Comparison of ENCODE assay signal across 16 cellular contexts in the genomic region with DNA sequence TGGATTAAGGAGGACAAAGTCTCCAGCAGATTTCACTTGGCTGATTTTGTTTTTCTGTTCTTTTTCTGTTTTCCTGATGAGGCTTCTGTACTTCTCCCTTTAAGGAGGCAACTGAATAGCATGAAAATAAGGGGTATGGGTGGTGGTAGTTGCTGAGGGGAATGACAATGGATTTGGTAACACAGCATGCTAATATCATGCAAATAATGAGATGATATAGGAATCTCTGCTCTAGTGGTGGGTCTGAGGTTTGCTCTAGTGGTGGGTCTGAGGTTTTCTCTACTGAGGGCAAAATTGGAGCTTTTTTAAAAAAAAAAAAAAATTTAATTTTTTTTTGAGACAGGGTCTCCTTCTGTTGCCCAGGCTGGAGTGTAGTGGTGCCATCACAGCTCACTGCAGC.
DNase-seq lines count a peak whose midpoint lies in the region; ATAC-seq and TF ChIP-seq lines count a peak whose summit lies in the region.
"Had no signal": no experiment of that assay in that cellular context is flagged by ENCODE, and none has a peak within 500 bp of the region (broad histone marks: within the 10 kb centered on the region; RNA-seq: fewer than 3 reads in every experiment).

No MANE protein-coding gene starts in this region.

- H3K4me1 ChIP-seq in GM23248 (ENCODE audit: insufficient read depth) (peaks cover 76% of the 10 kb centered on the region), IMR-90 (ENCODE audit: control insufficient read depth, insufficient read depth, low read length) (peaks cover 35% of the 10 kb centered on the region), transverse colon (peaks cover 0 to 25% (median 4%) of the 10 kb centered on the region in 4 donors)
- H3K4me1 ChIP-seq: BLaER1 had no signal

- H2AK5ac ChIP-seq in IMR-90 (ENCODE audit: low read depth, low read length): no peak overlapping the region

- H2AFZ ChIP-seq in GM23248 (no peak overlapping the region), IMR-90 (replicated peaks; ENCODE audit: low read length, poor library complexity) (no peak overlapping the region)

- no peaks in the 10 kb centered on the region for H3K27me3 Mint-ChIP-seq in stimulated activated naive B cell treated with anti-CD40 and anti-IgM and Interleukin-4, amounts not matched to agents 10 μg/mL and 1 μg/mL and 100 μg/mL, for 72 hours

- no peak overlapping the region for H3K14ac ChIP-seq in IMR-90 (replicated peaks; ENCODE audit: low read depth, low read length)

- POLR2A ChIA-PET in IMR-90 (lab: Charles Lee; ENCODE audit: unreplicated experiment): no interaction called here

- H3K4me1 Mint-ChIP-seq in stimulated activated naive B cell treated with anti-CD40 and anti-IgM and Interleukin-4, amounts not matched to agents 10 μg/mL and 1 μg/mL and 100 μg/mL, for 72 hours: peaks cover 48 to 85% of the 10 kb centered on the region in 2 donors

- H3K79me1 ChIP-seq in IMR-90 (ENCODE audit: low read depth in 1 of 2, low read length in 2 of 2): peaks cover 12 to 81% of the 10 kb centered on the region in 2 experiments

- no peak for TF ChIP-seq EP300 in transverse colon (IDR thresholded peaks at IDR 0.05; ENCODE audit: low read depth)

- no peak overlapping the region for H2BK120ac ChIP-seq in IMR-90 (ENCODE audit: low read depth, low read length)

- no peak overlapping the region for H4K91ac ChIP-seq in IMR-90 (ENCODE audit: insufficient read depth, low read depth, low read length)

- H3K27me3 ChIP-seq in GM23248 (replicated peaks; ENCODE audit: insufficient read depth): no peaks in the 10 kb centered on the region
- H3K27me3 ChIP-seq in IMR-90 (ENCODE audit: control insufficient read depth, insufficient read depth, low read length): no peaks in the 10 kb centered on the region
- H3K27me3 ChIP-seq in transverse colon: no peaks in the 10 kb centered on the region
- H3K27me3 ChIP-seq: BLaER1 had no signal

- no peak overlapping the region for H2BK15ac ChIP-seq in IMR-90 (ENCODE audit: low read depth, low read length)

- H3K79me2 ChIP-seq in GM23248 (ENCODE audit: insufficient read depth): peaks cover 99% of the 10 kb centered on the region

- no peak overlapping the region for H4K8ac ChIP-seq in IMR-90 (ENCODE audit: low read depth in 2 of 2, low read length in 2 of 2)

- H3K36me3 ChIP-seq in GM23248 (ENCODE audit: low read depth) (peaks cover under 1% of the 10 kb centered on the region; the same call in 1 of the 2 replicates), IMR-90 (ENCODE audit: control insufficient read depth, insufficient read depth, low read length) (peaks cover 18% of the 10 kb centered on the region), transverse colon (no peaks in the 10 kb centered on the region)
- H3K36me3 ChIP-seq: BLaER1 had no signal

- no peak overlapping the region for H2AK9ac ChIP-seq in IMR-90 (replicated peaks; ENCODE audit: low read depth, low read length, poor library complexity)

- peaks cover 12% of the 10 kb centered on the region for H4K20me1 ChIP-seq in GM23248 (ENCODE audit: insufficient read depth)
- H4K20me1 ChIP-seq in IMR-90 (ENCODE audit: insufficient read depth, low read length): peaks cover 94% of the 10 kb centered on the region
- H4K20me1 ChIP-seq: BLaER1 had no signal

- intact Hi-C loops in IMR-90 (cut with micrococcal nuclease): no loop called here
- intact Hi-C loops in transverse colon (cut with DNase I; ENCODE audit: low total_unique reads): no loop called here

- peaks cover 56 to 76% of the 10 kb centered on the region in 2 donors for H3K36me3 Mint-ChIP-seq in stimulated activated naive B cell treated with anti-CD40 and anti-IgM and Interleukin-4, amounts not matched to agents 10 μg/mL and 1 μg/mL and 100 μg/mL, for 72 hours

- no peak for TF ChIP-seq CTCF in IMR-90 (conservative IDR thresholded peaks at IDR 0.05; ENCODE audit: low read depth, low read length)
- TF ChIP-seq CTCF in fibroblast of pulmonary artery (IDR thresholded peaks at IDR 0.05; ENCODE audit: low read length, missing control alignments): peak; percentile 23
- TF ChIP-seq CTCF in transverse colon (IDR thresholded peaks at IDR 0.05): no peak

- in situ Hi-C loops in GM23248 (cut with MboI) (no loop called here), IMR-90 (cut with MboI; ENCODE audit: low sequenced_read_pairs) (no loop called here), transverse colon (cut with MboI; ENCODE audit: low pct_ligation_motif_present in 1 of 4, low pct_unique_long_range_greater_than_20kb in 1 of 4, low sequenced_read_pairs in 3 of 4) (loop anchor here in 1 of 4 donors (25.0 kb wide), 1 partner anchor 94 kb away; no protein-coding TSS in a partner anchor)

- H3K9me3 Mint-ChIP-seq in stimulated activated naive B cell treated with anti-CD40 and anti-IgM and Interleukin-4, amounts not matched to agents 10 μg/mL and 1 μg/mL and 100 μg/mL, for 72 hours: peaks cover 0 to 2% of the 10 kb centered on the region in 2 donors

- H3K4ac ChIP-seq in IMR-90 (ENCODE audit: low read depth, low read length): no peak overlapping the region

- peak overlapping the region; percentile 16 for H3K9ac ChIP-seq in GM23248
- H3K9ac ChIP-seq in IMR-90 (ENCODE audit: low read depth, low read length): no peak overlapping the region
- H3K9ac ChIP-seq: BLaER1 had no signal

- ATAC-seq in IMR-90 (ENCODE audit: low read depth): no peak
- no peak for ATAC-seq in stimulated activated naive B cell treated with anti-CD40 and anti-IgM and Interleukin-4, amounts not matched to agents 10 μg/mL and 1 μg/mL and 100 μg/mL, for 72 hours (replicated peaks)
- no peak for ATAC-seq in HG03045 (IDR thresholded peaks at IDR 0.05; ENCODE audit: unreplicated experiment)
- ATAC-seq: Panc1 had no signal

- TF ChIP-seq POLR2A in IMR-90 (IDR thresholded peaks at IDR 0.05; ENCODE audit: low read depth, low read length) (no peak), transverse colon (IDR thresholded peaks at IDR 0.05) (no peak)

- no peak overlapping the region for H3K18ac ChIP-seq in IMR-90 (ENCODE audit: low read depth, low read length)

- DNase-seq in GM23248 (no peak), IMR-90 (no peak), fibroblast of pulmonary artery (ENCODE audit: low read depth) (no peak), caudate nucleus (lab: John Stamatoyannopoulos, UW) (no peak), transverse colon (no peak)
- no peak for DNase-seq in stimulated activated naive B cell treated with anti-CD40 and anti-IgM and Interleukin-4, amounts not matched to agents 10 μg/mL and 1 μg/mL and 100 μg/mL, for 72 hours
- DNase-seq: DMS 273 treated with DMSO at 0.1 percent for 48 hours, Karpas-422, NCI-H1105 treated with DMSO at 0.1 percent for 48 hours, NCI-H187, NCI-H446 treated with DMSO at 0.1 percent for 48 hours, NCI-H748 treated with DMSO at 0.1 percent for 48 hours, SHP77 had no signal

- no peak overlapping the region for H3K56ac ChIP-seq in IMR-90 (ENCODE audit: extremely low read depth, insufficient read depth, low read length)

- H3K27ac ChIP-seq in GM23248 (peak overlapping the region; percentile 31; the same call in 1 of the 2 replicates), IMR-90 (ENCODE audit: insufficient read depth, low read length) (no peak overlapping the region), caudate nucleus (ENCODE audit: low read depth, low read length) (no peak overlapping the region), transverse colon (no peak overlapping the region)
- H3K27ac ChIP-seq: BLaER1 had no signal

- peak overlapping the region; percentile 21 for H2BK5ac ChIP-seq in IMR-90 (ENCODE audit: low read depth, low read length, poor library complexity, severe bottlenecking)

- H3K9me3 ChIP-seq in GM23248 (ENCODE audit: low read depth) (no peaks in the 10 kb centered on the region), IMR-90 (ENCODE audit: control insufficient read depth, insufficient read depth, low read length) (no peaks in the 10 kb centered on the region), transverse colon (no peaks in the 10 kb centered on the region)
- H3K9me3 ChIP-seq: BLaER1 had no signal

- no peak overlapping the region for H4K5ac ChIP-seq in IMR-90 (ENCODE audit: low read depth, low read length)

- H3K27ac Mint-ChIP-seq in stimulated activated naive B cell treated with anti-CD40 and anti-IgM and Interleukin-4, amounts not matched to agents 10 μg/mL and 1 μg/mL and 100 μg/mL, for 72 hours: peak overlapping the region; percentile 66

- H3K4me2 ChIP-seq in GM23248 (ENCODE audit: unreplicated experiment) (peak overlapping the region; percentile 55), IMR-90 (ENCODE audit: low read depth, low read length) (no peak overlapping the region)
- H3K4me2 ChIP-seq: BLaER1 had no signal

- H3K4me3 Mint-ChIP-seq in stimulated activated naive B cell treated with anti-CD40 and anti-IgM and Interleukin-4, amounts not matched to agents 10 μg/mL and 1 μg/mL and 100 μg/mL, for 72 hours: peak overlapping the region in 1 of 2 donors; percentile 17

- no peak overlapping the region for H3K23ac ChIP-seq in IMR-90 (ENCODE audit: low read depth, low read length)

- H3K4me3 ChIP-seq in GM23248 (0 out of 2 replicates have a peak overlapping the region, but pooled peaks have one; percentile 31), IMR-90 (ENCODE audit: insufficient read depth, low read depth, low read length) (no peak overlapping the region), fibroblast of pulmonary artery (replicated peaks; ENCODE audit: low read depth, low read length) (no peak overlapping the region), transverse colon (no peak overlapping the region)
- H3K4me3 ChIP-seq: BLaER1 had no signal

- no peak overlapping the region for H2BK20ac ChIP-seq in IMR-90 (ENCODE audit: low read depth, low read length)

- no TSS peak for BruUV-seq in IMR-90 (replicated peaks; lab: Mats Ljungman, UMichigan)

- peaks cover 43% of the 10 kb centered on the region for H3K9me1 ChIP-seq in IMR-90 (ENCODE audit: insufficient read depth, low read length)

- CTCF ChIA-PET in IMR-90 (lab: Yijun Ruan, JAX): interaction anchor here (0.7 to 1.3 kb wide), 4 partner anchors 10 to 159 kb away, joined by 3 to 4 read pairs (median 3); no protein-coding TSS in a partner anchor

- peaks cover 74% of the 10 kb centered on the region for H3F3A ChIP-seq in GM23248 (ENCODE audit: insufficient read depth)

- dilution Hi-C loops in IMR-90 (cut with HindIII; ENCODE audit: low sequenced_read_pairs, unreplicated experiment): loop anchor here (25.0 kb wide), 1 partner anchor 94 kb away; no protein-coding TSS in a partner anchor

- TF ChIP-seq RAD21 in IMR-90 (IDR thresholded peaks at IDR 0.05; ENCODE audit: low read length): no peak

- H3K9me2 ChIP-seq in GM23248 (ENCODE audit: insufficient read depth): no peaks in the 10 kb centered on the region

TF ChIP-seq in IMR-90, 13 proteins besides CTCF, POLR2A, EP300 and RAD21 (continues in another document):
- TF ChIP-seq, protein P1, sequence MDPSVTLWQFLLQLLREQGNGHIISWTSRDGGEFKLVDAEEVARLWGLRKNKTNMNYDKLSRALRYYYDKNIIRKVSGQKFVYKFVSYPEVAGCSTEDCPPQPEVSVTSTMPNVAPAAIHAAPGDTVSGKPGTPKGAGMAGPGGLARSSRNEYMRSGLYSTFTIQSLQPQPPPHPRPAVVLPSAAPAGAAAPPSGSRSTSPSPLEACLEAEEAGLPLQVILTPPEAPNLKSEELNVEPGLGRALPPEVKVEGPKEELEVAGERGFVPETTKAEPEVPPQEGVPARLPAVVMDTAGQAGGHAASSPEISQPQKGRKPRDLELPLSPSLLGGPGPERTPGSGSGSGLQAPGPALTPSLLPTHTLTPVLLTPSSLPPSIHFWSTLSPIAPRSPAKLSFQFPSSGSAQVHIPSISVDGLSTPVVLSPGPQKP (IDR thresholded peaks at IDR 0.05; ENCODE audit: borderline replicate concordance, low read depth, low read length): no peak
